In the genomic region with DNA sequence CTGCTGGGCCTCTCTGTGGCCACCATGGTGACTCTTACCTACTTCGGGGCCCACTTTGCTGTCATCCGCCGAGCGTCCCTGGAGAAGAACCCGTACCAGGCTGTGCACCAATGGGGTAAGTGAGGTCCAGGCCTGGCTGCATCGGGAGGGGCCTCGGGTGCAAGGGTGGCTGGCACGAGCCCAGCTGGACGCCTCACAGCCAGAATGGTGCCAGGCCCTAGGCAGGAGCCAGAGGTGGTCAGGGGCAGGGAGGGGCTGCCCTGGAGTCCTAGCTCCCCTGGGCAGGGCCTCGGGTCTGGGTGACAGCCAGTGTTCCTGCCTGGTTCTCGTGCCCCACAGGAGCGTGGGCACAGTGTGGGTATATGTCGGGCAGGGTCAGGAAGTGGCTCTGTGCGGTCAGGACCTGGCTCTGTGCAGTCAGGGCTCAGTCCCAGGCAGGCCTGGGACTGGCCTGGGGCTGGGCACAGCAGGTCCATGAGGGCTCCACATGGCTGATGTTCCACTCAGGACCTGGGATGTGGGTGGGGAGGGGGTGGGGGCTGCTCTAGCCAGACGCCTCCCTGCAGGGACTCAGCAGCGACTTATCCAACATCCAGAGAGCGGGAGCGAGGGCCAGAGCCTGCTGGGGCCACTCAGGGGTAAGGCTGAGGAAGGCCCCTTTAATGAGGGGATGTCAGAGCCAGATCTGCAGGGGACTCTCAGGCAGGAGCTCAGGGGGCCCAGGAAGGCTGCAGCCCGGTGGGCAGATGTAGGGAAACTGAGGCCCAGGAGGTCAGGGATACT, we compare ENCODE assay signal across 10 cellular contexts. TPM values are rescaled to one million over a fixed set of nuclear protein-coding genes. Genes with fewer than 3 reads are reported as not detected.
DNase-seq lines count a peak whose midpoint lies in the region; ATAC-seq and TF ChIP-seq lines count a peak whose summit lies in the region.
"Had no signal": no experiment of that assay in that cellular context is flagged by ENCODE, and none has a peak within 500 bp of the region (broad histone marks: within the 10 kb centered on the region; RNA-seq: fewer than 3 reads in every experiment).

No MANE protein-coding gene starts in this region.

- H3K4me1 ChIP-seq in liver (ENCODE audit: control insufficient read depth in 4 of 4, insufficient read depth in 4 of 4, low read length in 3 of 4) = peaks cover 6 to 39% (median 24%) of the 10 kb centered on the region in 4 donors

- H3K27me3 ChIP-seq in liver (ENCODE audit: control insufficient read depth in 4 of 4, insufficient read depth in 4 of 4, low read length in 3 of 4) = no peaks in the 10 kb centered on the region

- H3K4me3 Mint-ChIP-seq in activated T-helper 1 cell treated with anti-CD3 and anti-CD28 coated beads, Interleukin-12 subunit alpha, Interleukin-12 subunit beta, Interleukin-2, Interleukin-4 antibody, amounts not matched to agents 30 ng/mL and 10 ng/mL and 1 ng/mL, durations not matched to agents 14 hours and 24 hours and 36 hours = peak overlapping the region; percentile 90
- H3K4me3 Mint-ChIP-seq: WTC11 had no signal

- H3K4me3 ChIP-seq in liver (ENCODE audit: low read depth in 1 of 3, low read length in 3 of 3) = peak overlapping the region in 1 of 3 donors; percentile 2

- no peaks in the 10 kb centered on the region for H3K36me3 Mint-ChIP-seq in activated T-helper 1 cell treated with anti-CD3 and anti-CD28 coated beads, Interleukin-12 subunit alpha, Interleukin-12 subunit beta, Interleukin-2, Interleukin-4 antibody, amounts not matched to agents 30 ng/mL and 10 ng/mL and 1 ng/mL, durations not matched to agents 14 hours and 24 hours and 36 hours (ENCODE audit: low read depth)
- H3K36me3 Mint-ChIP-seq: WTC11 had no signal

- peak; percentile 14 for ATAC-seq in stimulated activated naive CD8-positive, alpha-beta T cell treated with anti-CD3 and anti-CD28 coated beads, Interleukin-15, Interleukin-2, amounts not matched to agents 100 U/mL and 50 U/mL, for 24 hours
- no peak for ATAC-seq in GM21723 (IDR thresholded peaks at IDR 0.05; ENCODE audit: unreplicated experiment)
- ATAC-seq: WTC11 had no signal

- no peaks in the 10 kb centered on the region for H3K27me3 Mint-ChIP-seq in activated T-helper 1 cell treated with anti-CD3 and anti-CD28 coated beads, Interleukin-12 subunit alpha, Interleukin-12 subunit beta, Interleukin-2, Interleukin-4 antibody, amounts not matched to agents 30 ng/mL and 10 ng/mL and 1 ng/mL, durations not matched to agents 14 hours and 24 hours and 36 hours (ENCODE audit: insufficient read depth)

- no peak overlapping the region for H3K9ac ChIP-seq in liver (ENCODE audit: low read depth in 1 of 2, low read length in 2 of 2)

- H3K36me3 ChIP-seq in KOPT-K1 (ENCODE audit: insufficient read depth, low read length) (no peaks in the 10 kb centered on the region), liver (ENCODE audit: control insufficient read depth in 4 of 4, insufficient read depth in 3 of 4, low read depth in 1 of 4, low read length in 3 of 4) (no peaks in the 10 kb centered on the region)

- no peak for TF ChIP-seq RAD21 in liver (IDR thresholded peaks at IDR 0.05)

- H3K27ac ChIP-seq in KOPT-K1 (ENCODE audit: low read depth, low read length, poor library complexity, severe bottlenecking) (peak overlapping the region; percentile 44), liver (ENCODE audit: low read depth in 1 of 2, low read length in 2 of 2) (peak overlapping the region; percentile 33 to 42)

- no peak for DNase-seq in activated T-helper 1 cell treated with anti-CD3 and anti-CD28 coated beads, Interleukin-12 subunit alpha, Interleukin-12 subunit beta, Interleukin-2, Interleukin-4 antibody, amounts not matched to agents 30 ng/mL and 10 ng/mL and 1 ng/mL, durations not matched to agents 14 hours and 24 hours and 36 hours (ENCODE audit: low spot score)
- DNase-seq in stimulated activated naive CD8-positive, alpha-beta T cell treated with anti-CD3 and anti-CD28 coated beads, Interleukin-15, Interleukin-2, amounts not matched to agents 100 U/mL and 50 U/mL, for 24 hours = peak; percentile 41
- no peak for DNase-seq in NCI-H510A treated with DMSO at 0.1 percent for 48 hours (lab: John Stamatoyannopoulos, UW)
- DNase-seq in activated gamma-delta T cell (lab: John Stamatoyannopoulos, UW) = no peak

- no peaks in the 10 kb centered on the region for H3K9me3 Mint-ChIP-seq in activated T-helper 1 cell treated with anti-CD3 and anti-CD28 coated beads, Interleukin-12 subunit alpha, Interleukin-12 subunit beta, Interleukin-2, Interleukin-4 antibody, amounts not matched to agents 30 ng/mL and 10 ng/mL and 1 ng/mL, durations not matched to agents 14 hours and 24 hours and 36 hours
- H3K9me3 Mint-ChIP-seq: WTC11 had no signal

- peaks cover 39% of the 10 kb centered on the region for H3K4me1 Mint-ChIP-seq in activated T-helper 1 cell treated with anti-CD3 and anti-CD28 coated beads, Interleukin-12 subunit alpha, Interleukin-12 subunit beta, Interleukin-2, Interleukin-4 antibody, amounts not matched to agents 30 ng/mL and 10 ng/mL and 1 ng/mL, durations not matched to agents 14 hours and 24 hours and 36 hours (ENCODE audit: low read depth)

- TF ChIP-seq CTCF in liver (IDR thresholded peaks at IDR 0.05; ENCODE audit: low read depth, low read length, missing input control) = no peak

- H3K9me3 ChIP-seq in KOPT-K1 (ENCODE audit: insufficient read depth, low read length, poor library complexity, severe bottlenecking) (no peaks in the 10 kb centered on the region), liver (ENCODE audit: control insufficient read depth in 4 of 4, low read length in 3 of 4) (no peaks in the 10 kb centered on the region)

- H3K27ac Mint-ChIP-seq in activated T-helper 1 cell treated with anti-CD3 and anti-CD28 coated beads, Interleukin-12 subunit alpha, Interleukin-12 subunit beta, Interleukin-2, Interleukin-4 antibody, amounts not matched to agents 30 ng/mL and 10 ng/mL and 1 ng/mL, durations not matched to agents 14 hours and 24 hours and 36 hours = peak overlapping the region; percentile 18
- H3K27ac Mint-ChIP-seq: WTC11 had no signal

- WGBS in liver = 54% methylated on average over 19 of the region's 19 CpGs

- intact Hi-C loops in activated T-helper 1 cell treated with anti-CD3 and anti-CD28 coated beads, Interleukin-12 subunit alpha, Interleukin-12 subunit beta, Interleukin-2, Interleukin-4 antibody, amounts not matched to agents 30 ng/mL and 10 ng/mL and 1 ng/mL, durations not matched to agents 14 hours and 24 hours and 36 hours (cut with micrococcal nuclease) = loop anchor here (2.0 kb wide), 1 partner anchor 582 kb away; a partner anchor contains a TSS

TF ChIP-seq in liver, 16 proteins besides CTCF, POLR2A, EP300 and RAD21 (continues in another document):
- TF ChIP-seq GABPA (IDR thresholded peaks at IDR 0.05 in 1 of 2, conservative IDR thresholded peaks at IDR 0.05 in 1 of 2) = no peak
- no peak for TF ChIP-seq HNF4A (conservative IDR thresholded peaks at IDR 0.05)
- no peak for TF ChIP-seq FOXA1 (IDR thresholded peaks at IDR 0.05)
- no peak for TF ChIP-seq RXRA (IDR thresholded peaks at IDR 0.05)
- TF ChIP-seq YY1 (IDR thresholded peaks at IDR 0.05) = no peak
- no peak for TF ChIP-seq JUND (IDR thresholded peaks at IDR 0.05)
- TF ChIP-seq FOXA2 (IDR thresholded peaks at IDR 0.05) = no peak
- TF ChIP-seq, protein P1, sequence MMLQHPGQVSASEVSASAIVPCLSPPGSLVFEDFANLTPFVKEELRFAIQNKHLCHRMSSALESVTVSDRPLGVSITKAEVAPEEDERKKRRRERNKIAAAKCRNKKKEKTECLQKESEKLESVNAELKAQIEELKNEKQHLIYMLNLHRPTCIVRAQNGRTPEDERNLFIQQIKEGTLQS (IDR thresholded peaks at IDR 0.05) = no peak
- no peak for TF ChIP-seq NR2F2 (IDR thresholded peaks at IDR 0.05)
- TF ChIP-seq, protein P2, sequence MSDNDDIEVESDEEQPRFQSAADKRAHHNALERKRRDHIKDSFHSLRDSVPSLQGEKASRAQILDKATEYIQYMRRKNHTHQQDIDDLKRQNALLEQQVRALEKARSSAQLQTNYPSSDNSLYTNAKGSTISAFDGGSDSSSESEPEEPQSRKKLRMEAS (IDR thresholded peaks at IDR 0.05) = no peak
- no peak for TF ChIP-seq HNF4G (IDR thresholded peaks at IDR 0.05)
- TF ChIP-seq, protein P3, sequence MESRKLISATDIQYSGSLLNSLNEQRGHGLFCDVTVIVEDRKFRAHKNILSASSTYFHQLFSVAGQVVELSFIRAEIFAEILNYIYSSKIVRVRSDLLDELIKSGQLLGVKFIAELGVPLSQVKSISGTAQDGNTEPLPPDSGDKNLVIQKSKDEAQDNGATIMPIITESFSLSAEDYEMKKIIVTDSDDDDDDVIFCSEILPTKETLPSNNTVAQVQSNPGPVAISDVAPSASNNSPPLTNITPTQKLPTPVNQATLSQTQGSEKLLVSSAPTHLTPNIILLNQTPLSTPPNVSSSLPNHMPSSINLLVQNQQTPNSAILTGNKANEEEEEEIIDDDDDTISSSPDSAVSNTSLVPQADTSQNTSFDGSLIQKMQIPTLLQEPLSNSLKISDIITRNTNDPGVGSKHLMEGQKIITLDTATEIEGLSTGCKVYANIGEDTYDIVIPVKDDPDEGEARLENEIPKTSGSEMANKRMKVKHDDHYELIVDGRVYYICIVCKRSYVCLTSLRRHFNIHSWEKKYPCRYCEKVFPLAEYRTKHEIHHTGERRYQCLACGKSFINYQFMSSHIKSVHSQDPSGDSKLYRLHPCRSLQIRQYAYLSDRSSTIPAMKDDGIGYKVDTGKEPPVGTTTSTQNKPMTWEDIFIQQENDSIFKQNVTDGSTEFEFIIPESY (IDR thresholded peaks at IDR 0.05) = no peak
- TF ChIP-seq EGR1 (IDR thresholded peaks at IDR 0.05; ENCODE audit: low read depth in 2 of 2) = no peak
- TF ChIP-seq SP1 (IDR thresholded peaks at IDR 0.05) = no peak
- TF ChIP-seq TAF1 (conservative IDR thresholded peaks at IDR 0.05) = no peak

RNA-seq across cellular contexts. Expression of a gene that starts 1.2 kb away (rescaled TPM):
- total RNA-seq in activated T-helper 1 cell treated with anti-CD3 and anti-CD28 coated beads, Interleukin-12 subunit alpha, Interleukin-12 subunit beta, Interleukin-2, Interleukin-4 antibody, amounts not matched to agents 30 ng/mL and 10 ng/mL and 1 ng/mL, durations not matched to agents 14 hours and 24 hours and 36 hours = 2.1 and 2.2 TPM in 2 replicates
- 10 to 100 TPM in 1 of 2 donors, under 1 TPM in 1; 0.25 to 71.4 TPM for total RNA-seq in liver
- under 1 TPM; 0.32 to 0.57 TPM for polyA plus RNA-seq in liver
- total RNA-seq: LHCN-M2, pulmonary artery endothelial cell, WTC11 had no signal

RNA-seq across cellular contexts. Expression of a gene that starts 1.3 kb away (rescaled TPM):
- total RNA-seq in activated T-helper 1 cell treated with anti-CD3 and anti-CD28 coated beads, Interleukin-12 subunit alpha, Interleukin-12 subunit beta, Interleukin-2, Interleukin-4 antibody, amounts not matched to agents 30 ng/mL and 10 ng/mL and 1 ng/mL, durations not matched to agents 14 hours and 24 hours and 36 hours = 2.3 and 2.5 TPM in 2 replicates
- total RNA-seq in liver = 10 to 100 TPM in 1 of 2 donors, under 1 TPM in 1; 0.67 to 16.2 TPM
- polyA plus RNA-seq in liver = under 1 TPM; 0.14 to 0.22 TPM
- total RNA-seq: LHCN-M2, pulmonary artery endothelial cell had no signal

RNA-seq across cellular contexts. Expression of a gene that starts 32.6 kb away (rescaled TPM):
- total RNA-seq in activated T-helper 1 cell treated with anti-CD3 and anti-CD28 coated beads, Interleukin-12 subunit alpha, Interleukin-12 subunit beta, Interleukin-2, Interleukin-4 antibody, amounts not matched to agents 30 ng/mL and 10 ng/mL and 1 ng/mL, durations not matched to agents 14 hours and 24 hours and 36 hours = 0.42 and 0.54 TPM in 2 replicates
- under 1 TPM; 0.17 to 0.47 TPM for total RNA-seq in liver
- under 1 TPM; 0.29 to 0.36 TPM for polyA plus RNA-seq in liver
- total RNA-seq: LHCN-M2, pulmonary artery endothelial cell had no signal
